In the genomic region with DNA sequence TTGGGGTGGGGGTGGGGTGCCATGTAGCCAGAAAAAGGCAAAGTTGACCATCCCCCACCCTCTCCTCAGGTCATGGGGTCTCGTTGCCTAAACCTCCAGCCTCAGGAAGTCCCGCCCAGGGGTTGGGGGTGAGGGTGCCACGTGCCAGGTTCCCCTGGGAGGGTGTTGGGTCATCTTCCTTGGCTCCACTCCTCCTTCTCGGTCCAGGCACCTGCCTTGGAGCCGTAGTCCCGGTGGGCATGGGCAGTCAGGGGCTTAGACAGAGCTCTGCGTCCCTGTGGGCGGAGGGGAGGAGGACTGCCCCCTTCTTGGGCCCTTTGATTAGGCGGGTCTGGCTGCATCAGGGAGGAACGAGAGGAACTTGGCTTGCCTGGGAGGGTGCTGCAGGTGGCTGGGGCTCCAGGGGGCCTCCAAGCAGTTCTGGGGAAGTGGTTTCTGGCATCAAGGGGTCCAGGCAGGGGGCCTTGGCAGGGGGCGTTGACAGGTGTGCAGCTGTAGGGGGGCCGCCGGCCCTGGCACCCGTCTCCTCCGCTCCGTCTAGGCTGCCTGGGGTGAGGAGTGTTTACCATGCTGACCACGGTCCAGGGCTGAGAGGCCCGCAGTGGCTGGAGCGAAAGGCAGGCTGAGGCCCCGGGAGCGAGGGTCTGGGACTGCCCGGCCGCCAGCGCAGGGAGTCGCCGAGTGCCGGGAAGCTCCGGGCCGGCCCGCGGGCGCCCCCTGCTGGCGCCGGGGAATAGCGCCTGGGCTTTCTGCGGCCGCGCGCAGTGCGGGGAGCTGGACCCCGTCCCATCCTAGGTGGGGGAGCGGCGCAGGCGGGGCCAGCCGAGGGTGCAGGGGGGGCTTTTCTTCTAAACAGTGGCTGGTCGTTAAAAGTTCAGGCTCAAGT, we compare ENCODE assay signal across 1 cellular context.
TF ChIP-seq lines count a peak whose summit lies in the region.

No MANE protein-coding gene starts in this region.

TF ChIP-seq in K562, 482 proteins besides CTCF, POLR2A, EP300 and RAD21 (continues in another document):
- no peak for TF ChIP-seq PHF21A (IDR thresholded peaks at IDR 0.05; ENCODE audit: borderline replicate concordance, low read depth)
- no peak for TF ChIP-seq ARHGAP35 (IDR thresholded peaks at IDR 0.05; ENCODE audit: partially characterized antibody)
- 0 out of 2 replicates have a peak, but pooled peaks have one; percentile 19 for TF ChIP-seq CTBP1 (IDR thresholded peaks at IDR 0.05; ENCODE audit: borderline replicate concordance)
- TF ChIP-seq ZSCAN32 (CRISPR knock-in tag; IDR thresholded peaks at IDR 0.05): no peak
- TF ChIP-seq, protein P1, sequence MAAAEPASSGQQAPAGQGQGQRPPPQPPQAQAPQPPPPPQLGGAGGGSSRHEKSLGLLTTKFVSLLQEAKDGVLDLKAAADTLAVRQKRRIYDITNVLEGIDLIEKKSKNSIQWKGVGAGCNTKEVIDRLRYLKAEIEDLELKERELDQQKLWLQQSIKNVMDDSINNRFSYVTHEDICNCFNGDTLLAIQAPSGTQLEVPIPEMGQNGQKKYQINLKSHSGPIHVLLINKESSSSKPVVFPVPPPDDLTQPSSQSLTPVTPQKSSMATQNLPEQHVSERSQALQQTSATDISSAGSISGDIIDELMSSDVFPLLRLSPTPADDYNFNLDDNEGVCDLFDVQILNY (CRISPR knock-in tag; IDR thresholded peaks at IDR 0.05): no peak
- no peak for TF ChIP-seq C11orf30 (IDR thresholded peaks at IDR 0.05; ENCODE audit: low read depth)
- TF ChIP-seq MTA2 (IDR thresholded peaks at IDR 0.05; ENCODE audit: low read depth): no peak
- no peak for TF ChIP-seq ELF4 (CRISPR knock-in tag; IDR thresholded peaks at IDR 0.05)
- no peak for TF ChIP-seq NFYB (IDR thresholded peaks at IDR 0.05; ENCODE audit: extremely low read depth, insufficient read length)
- no peak for TF ChIP-seq SRSF7 (optimal IDR thresholded peaks at IDR 0.05; ENCODE audit: low read depth, low read length)
- TF ChIP-seq ILF3 (IDR thresholded peaks at IDR 0.05; ENCODE audit: borderline replicate concordance): 0 out of 2 replicates have a peak, but pooled peaks have one; percentile 27
- TF ChIP-seq ZBTB1 (CRISPR knock-in tag; IDR thresholded peaks at IDR 0.05; ENCODE audit: borderline replicate concordance, low read depth): no peak
- TF ChIP-seq, protein P2, sequence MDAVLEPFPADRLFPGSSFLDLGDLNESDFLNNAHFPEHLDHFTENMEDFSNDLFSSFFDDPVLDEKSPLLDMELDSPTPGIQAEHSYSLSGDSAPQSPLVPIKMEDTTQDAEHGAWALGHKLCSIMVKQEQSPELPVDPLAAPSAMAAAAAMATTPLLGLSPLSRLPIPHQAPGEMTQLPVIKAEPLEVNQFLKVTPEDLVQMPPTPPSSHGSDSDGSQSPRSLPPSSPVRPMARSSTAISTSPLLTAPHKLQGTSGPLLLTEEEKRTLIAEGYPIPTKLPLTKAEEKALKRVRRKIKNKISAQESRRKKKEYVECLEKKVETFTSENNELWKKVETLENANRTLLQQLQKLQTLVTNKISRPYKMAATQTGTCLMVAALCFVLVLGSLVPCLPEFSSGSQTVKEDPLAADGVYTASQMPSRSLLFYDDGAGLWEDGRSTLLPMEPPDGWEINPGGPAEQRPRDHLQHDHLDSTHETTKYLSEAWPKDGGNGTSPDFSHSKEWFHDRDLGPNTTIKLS (IDR thresholded peaks at IDR 0.05; ENCODE audit: borderline replicate concordance, low read depth): no peak
- no peak for TF ChIP-seq ZNF217 (CRISPR knock-in tag; IDR thresholded peaks at IDR 0.05)
- TF ChIP-seq PRMT5 (CRISPR knock-in tag; IDR thresholded peaks at IDR 0.05): no peak
- TF ChIP-seq, protein P3, sequence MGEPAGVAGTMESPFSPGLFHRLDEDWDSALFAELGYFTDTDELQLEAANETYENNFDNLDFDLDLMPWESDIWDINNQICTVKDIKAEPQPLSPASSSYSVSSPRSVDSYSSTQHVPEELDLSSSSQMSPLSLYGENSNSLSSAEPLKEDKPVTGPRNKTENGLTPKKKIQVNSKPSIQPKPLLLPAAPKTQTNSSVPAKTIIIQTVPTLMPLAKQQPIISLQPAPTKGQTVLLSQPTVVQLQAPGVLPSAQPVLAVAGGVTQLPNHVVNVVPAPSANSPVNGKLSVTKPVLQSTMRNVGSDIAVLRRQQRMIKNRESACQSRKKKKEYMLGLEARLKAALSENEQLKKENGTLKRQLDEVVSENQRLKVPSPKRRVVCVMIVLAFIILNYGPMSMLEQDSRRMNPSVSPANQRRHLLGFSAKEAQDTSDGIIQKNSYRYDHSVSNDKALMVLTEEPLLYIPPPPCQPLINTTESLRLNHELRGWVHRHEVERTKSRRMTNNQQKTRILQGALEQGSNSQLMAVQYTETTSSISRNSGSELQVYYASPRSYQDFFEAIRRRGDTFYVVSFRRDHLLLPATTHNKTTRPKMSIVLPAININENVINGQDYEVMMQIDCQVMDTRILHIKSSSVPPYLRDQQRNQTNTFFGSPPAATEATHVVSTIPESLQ (CRISPR knock-in tag; IDR thresholded peaks at IDR 0.05): no peak
- TF ChIP-seq NEUROD1 (IDR thresholded peaks at IDR 0.05; ENCODE audit: borderline replicate concordance, low read depth, low read length, partially characterized antibody): peak; percentile 62
- no peak for TF ChIP-seq ZNF384 (IDR thresholded peaks at IDR 0.05; ENCODE audit: low read depth, low read length)
- no peak for TF ChIP-seq CHCHD3 (CRISPR knock-in tag; IDR thresholded peaks at IDR 0.05)
- TF ChIP-seq CBX2 (IDR thresholded peaks at IDR 0.05; ENCODE audit: insufficient read depth, low read length, poor library complexity, severe bottlenecking): no peak
- TF ChIP-seq, protein P4, sequence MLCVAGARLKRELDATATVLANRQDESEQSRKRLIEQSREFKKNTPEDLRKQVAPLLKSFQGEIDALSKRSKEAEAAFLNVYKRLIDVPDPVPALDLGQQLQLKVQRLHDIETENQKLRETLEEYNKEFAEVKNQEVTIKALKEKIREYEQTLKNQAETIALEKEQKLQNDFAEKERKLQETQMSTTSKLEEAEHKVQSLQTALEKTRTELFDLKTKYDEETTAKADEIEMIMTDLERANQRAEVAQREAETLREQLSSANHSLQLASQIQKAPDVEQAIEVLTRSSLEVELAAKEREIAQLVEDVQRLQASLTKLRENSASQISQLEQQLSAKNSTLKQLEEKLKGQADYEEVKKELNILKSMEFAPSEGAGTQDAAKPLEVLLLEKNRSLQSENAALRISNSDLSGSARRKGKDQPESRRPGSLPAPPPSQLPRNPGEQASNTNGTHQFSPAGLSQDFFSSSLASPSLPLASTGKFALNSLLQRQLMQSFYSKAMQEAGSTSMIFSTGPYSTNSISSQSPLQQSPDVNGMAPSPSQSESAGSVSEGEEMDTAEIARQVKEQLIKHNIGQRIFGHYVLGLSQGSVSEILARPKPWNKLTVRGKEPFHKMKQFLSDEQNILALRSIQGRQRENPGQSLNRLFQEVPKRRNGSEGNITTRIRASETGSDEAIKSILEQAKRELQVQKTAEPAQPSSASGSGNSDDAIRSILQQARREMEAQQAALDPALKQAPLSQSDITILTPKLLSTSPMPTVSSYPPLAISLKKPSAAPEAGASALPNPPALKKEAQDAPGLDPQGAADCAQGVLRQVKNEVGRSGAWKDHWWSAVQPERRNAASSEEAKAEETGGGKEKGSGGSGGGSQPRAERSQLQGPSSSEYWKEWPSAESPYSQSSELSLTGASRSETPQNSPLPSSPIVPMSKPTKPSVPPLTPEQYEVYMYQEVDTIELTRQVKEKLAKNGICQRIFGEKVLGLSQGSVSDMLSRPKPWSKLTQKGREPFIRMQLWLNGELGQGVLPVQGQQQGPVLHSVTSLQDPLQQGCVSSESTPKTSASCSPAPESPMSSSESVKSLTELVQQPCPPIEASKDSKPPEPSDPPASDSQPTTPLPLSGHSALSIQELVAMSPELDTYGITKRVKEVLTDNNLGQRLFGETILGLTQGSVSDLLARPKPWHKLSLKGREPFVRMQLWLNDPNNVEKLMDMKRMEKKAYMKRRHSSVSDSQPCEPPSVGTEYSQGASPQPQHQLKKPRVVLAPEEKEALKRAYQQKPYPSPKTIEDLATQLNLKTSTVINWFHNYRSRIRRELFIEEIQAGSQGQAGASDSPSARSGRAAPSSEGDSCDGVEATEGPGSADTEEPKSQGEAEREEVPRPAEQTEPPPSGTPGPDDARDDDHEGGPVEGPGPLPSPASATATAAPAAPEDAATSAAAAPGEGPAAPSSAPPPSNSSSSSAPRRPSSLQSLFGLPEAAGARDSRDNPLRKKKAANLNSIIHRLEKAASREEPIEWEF (CRISPR knock-in tag; IDR thresholded peaks at IDR 0.05): no peak
- no peak for TF ChIP-seq NFE2 (IDR thresholded peaks at IDR 0.05; ENCODE audit: low read depth)
- TF ChIP-seq, protein P5, sequence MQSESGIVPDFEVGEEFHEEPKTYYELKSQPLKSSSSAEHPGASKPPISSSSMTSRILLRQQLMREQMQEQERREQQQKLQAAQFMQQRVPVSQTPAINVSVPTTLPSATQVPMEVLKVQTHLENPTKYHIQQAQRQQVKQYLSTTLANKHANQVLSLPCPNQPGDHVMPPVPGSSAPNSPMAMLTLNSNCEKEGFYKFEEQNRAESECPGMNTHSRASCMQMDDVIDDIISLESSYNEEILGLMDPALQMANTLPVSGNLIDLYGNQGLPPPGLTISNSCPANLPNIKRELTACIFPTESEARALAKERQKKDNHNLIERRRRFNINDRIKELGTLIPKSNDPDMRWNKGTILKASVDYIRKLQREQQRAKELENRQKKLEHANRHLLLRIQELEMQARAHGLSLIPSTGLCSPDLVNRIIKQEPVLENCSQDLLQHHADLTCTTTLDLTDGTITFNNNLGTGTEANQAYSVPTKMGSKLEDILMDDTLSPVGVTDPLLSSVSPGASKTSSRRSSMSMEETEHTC (IDR thresholded peaks at IDR 0.05): no peak
- TF ChIP-seq RBM14 (IDR thresholded peaks at IDR 0.05; ENCODE audit: borderline replicate concordance, insufficient read depth, low read depth, low read length): 0 out of 2 replicates have a peak, but pooled peaks have one; percentile 86
- TF ChIP-seq ZSCAN29 (IDR thresholded peaks at IDR 0.05): no peak
- TF ChIP-seq RNF2 (IDR thresholded peaks at IDR 0.05): no peak
- TF ChIP-seq RAD51 (IDR thresholded peaks at IDR 0.05; ENCODE audit: borderline replicate concordance, low read depth): no peak
- no peak for TF ChIP-seq KDM5B (IDR thresholded peaks at IDR 0.05; ENCODE audit: insufficient replicate concordance, low read depth, low read length)
- TF ChIP-seq, protein P6, sequence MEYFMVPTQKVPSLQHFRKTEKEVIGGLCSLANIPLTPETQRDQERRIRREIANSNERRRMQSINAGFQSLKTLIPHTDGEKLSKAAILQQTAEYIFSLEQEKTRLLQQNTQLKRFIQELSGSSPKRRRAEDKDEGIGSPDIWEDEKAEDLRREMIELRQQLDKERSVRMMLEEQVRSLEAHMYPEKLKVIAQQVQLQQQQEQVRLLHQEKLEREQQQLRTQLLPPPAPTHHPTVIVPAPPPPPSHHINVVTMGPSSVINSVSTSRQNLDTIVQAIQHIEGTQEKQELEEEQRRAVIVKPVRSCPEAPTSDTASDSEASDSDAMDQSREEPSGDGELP (CRISPR knock-in tag; IDR thresholded peaks at IDR 0.05; ENCODE audit: borderline replicate concordance): no peak
- TF ChIP-seq, protein P7, sequence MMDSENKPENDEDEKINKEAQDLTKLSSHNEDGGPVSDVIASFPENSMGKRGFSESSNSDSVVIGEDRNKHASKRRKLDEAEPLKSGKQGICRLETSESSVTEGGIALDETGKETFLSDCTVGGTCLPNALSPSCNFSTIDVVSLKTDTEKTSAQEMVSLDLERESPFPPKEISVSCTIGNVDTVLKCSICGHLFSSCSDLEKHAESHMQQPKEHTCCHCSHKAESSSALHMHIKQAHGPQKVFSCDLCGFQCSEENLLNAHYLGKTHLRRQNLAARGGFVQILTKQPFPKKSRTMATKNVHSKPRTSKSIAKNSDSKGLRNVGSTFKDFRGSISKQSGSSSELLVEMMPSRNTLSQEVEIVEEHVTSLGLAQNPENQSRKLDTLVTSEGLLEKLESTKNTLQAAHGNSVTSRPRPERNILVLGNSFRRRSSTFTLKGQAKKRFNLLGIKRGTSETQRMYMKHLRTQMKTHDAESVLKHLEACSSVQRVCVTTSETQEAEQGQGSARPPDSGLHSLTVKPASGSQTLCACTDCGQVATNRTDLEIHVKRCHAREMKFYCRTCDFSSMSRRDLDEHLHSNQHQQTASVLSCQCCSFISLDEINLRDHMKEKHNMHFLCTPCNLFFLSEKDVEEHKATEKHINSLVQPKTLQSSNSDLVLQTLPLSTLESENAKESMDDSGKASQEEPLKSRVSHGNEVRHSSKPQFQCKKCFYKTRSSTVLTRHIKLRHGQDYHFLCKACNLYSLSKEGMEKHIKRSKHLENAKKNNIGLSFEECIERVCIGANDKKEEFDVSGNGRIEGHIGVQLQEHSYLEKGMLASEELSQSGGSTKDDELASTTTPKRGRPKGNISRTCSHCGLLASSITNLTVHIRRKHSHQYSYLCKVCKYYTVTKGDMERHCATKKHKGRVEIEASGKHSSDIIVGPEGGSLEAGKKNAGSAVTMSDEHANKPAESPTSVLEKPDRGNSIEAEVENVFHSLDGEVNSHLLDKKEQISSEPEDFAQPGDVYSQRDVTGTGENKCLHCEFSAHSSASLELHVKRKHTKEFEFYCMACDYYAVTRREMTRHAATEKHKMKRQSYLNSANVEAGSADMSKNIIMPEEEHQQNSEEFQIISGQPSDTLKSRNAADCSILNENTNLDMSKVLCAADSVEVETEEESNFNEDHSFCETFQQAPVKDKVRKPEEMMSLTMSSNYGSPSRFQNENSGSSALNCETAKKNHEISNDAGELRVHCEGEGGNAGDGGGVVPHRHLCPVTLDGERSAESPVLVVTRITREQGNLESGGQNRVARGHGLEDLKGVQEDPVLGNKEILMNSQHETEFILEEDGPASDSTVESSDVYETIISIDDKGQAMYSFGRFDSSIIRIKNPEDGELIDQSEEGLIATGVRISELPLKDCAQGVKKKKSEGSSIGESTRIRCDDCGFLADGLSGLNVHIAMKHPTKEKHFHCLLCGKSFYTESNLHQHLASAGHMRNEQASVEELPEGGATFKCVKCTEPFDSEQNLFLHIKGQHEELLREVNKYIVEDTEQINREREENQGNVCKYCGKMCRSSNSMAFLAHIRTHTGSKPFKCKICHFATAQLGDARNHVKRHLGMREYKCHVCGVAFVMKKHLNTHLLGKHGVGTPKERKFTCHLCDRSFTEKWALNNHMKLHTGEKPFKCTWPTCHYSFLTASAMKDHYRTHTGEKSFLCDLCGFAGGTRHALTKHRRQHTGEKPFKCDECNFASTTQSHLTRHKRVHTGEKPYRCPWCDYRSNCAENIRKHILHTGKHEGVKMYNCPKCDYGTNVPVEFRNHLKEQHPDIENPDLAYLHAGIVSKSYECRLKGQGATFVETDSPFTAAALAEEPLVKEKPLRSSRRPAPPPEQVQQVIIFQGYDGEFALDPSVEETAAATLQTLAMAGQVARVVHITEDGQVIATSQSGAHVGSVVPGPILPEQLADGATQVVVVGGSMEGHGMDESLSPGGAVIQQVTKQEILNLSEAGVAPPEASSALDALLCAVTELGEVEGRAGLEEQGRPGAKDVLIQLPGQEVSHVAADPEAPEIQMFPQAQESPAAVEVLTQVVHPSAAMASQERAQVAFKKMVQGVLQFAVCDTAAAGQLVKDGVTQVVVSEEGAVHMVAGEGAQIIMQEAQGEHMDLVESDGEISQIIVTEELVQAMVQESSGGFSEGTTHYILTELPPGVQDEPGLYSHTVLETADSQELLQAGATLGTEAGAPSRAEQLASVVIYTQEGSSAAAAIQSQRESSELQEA (IDR thresholded peaks at IDR 0.05; ENCODE audit: low read depth): no peak
